Comparison of ENCODE assay signal across 1 cellular context in the genomic region with DNA sequence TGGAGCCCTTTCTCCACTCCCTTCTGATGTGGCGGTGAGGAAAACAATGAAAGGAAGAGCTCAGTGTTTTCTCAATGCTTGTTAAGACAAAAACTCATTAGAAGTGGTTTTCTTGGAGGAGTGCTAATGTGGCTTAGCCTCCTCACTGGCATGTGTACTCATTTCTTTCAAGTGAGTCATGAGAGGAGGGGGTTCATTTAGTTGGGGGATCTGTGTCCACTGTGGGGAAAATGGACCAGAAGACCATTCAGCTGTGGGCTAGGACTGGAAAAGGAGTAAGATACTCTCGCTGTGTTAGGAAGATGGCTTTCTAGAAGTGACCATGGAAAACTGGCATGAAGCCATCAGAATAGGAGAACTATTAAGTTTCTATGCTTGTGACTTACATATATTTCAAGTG.
TF ChIP-seq lines count a peak whose summit lies in the region.

No MANE protein-coding gene starts in this region.

TF ChIP-seq in WTC11, 78 proteins besides CTCF, POLR2A, EP300 and RAD21 (continued from another document):
- TF ChIP-seq, protein P1, sequence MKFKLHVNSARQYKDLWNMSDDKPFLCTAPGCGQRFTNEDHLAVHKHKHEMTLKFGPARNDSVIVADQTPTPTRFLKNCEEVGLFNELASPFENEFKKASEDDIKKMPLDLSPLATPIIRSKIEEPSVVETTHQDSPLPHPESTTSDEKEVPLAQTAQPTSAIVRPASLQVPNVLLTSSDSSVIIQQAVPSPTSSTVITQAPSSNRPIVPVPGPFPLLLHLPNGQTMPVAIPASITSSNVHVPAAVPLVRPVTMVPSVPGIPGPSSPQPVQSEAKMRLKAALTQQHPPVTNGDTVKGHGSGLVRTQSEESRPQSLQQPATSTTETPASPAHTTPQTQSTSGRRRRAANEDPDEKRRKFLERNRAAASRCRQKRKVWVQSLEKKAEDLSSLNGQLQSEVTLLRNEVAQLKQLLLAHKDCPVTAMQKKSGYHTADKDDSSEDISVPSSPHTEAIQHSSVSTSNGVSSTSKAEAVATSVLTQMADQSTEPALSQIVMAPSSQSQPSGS (CRISPR knock-in tag; IDR thresholded peaks at IDR 0.05; ENCODE audit: borderline replicate concordance, low read depth), result no peak
- TF ChIP-seq SOX15 (CRISPR knock-in tag; IDR thresholded peaks at IDR 0.05), result no peak
- no peak for TF ChIP-seq MXD4 (CRISPR knock-in tag; IDR thresholded peaks at IDR 0.05; ENCODE audit: borderline replicate concordance)
- no peak for TF ChIP-seq CREM (CRISPR knock-in tag; IDR thresholded peaks at IDR 0.05)
- TF ChIP-seq, protein P2, sequence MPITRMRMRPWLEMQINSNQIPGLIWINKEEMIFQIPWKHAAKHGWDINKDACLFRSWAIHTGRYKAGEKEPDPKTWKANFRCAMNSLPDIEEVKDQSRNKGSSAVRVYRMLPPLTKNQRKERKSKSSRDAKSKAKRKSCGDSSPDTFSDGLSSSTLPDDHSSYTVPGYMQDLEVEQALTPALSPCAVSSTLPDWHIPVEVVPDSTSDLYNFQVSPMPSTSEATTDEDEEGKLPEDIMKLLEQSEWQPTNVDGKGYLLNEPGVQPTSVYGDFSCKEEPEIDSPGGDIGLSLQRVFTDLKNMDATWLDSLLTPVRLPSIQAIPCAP (CRISPR knock-in tag; IDR thresholded peaks at IDR 0.05), result no peak
- TF ChIP-seq, protein P3, sequence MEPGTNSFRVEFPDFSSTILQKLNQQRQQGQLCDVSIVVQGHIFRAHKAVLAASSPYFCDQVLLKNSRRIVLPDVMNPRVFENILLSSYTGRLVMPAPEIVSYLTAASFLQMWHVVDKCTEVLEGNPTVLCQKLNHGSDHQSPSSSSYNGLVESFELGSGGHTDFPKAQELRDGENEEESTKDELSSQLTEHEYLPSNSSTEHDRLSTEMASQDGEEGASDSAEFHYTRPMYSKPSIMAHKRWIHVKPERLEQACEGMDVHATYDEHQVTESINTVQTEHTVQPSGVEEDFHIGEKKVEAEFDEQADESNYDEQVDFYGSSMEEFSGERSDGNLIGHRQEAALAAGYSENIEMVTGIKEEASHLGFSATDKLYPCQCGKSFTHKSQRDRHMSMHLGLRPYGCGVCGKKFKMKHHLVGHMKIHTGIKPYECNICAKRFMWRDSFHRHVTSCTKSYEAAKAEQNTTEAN (CRISPR knock-in tag; IDR thresholded peaks at IDR 0.05), result no peak
- no peak for TF ChIP-seq JUN (CRISPR knock-in tag; IDR thresholded peaks at IDR 0.05)
